In genomic region chr12:95790025-95790911, GRCh38 we compare ENCODE assay signal across 8 cellular contexts. TPM values are rescaled to one million over a fixed set of nuclear protein-coding genes. Genes with fewer than 3 reads are reported as not detected.
DNase-seq lines count a peak whose midpoint lies in the region; ATAC-seq and TF ChIP-seq lines count a peak whose summit lies in the region.

NTN4 (minus strand) TSS chr12:95790764; CDS start chr12:95790309, 455 bp downstream.

- TF ChIP-seq CTCF in AG10803 (conservative IDR thresholded peaks at IDR 0.05; ENCODE audit: low read length) (no peak), heart right ventricle (IDR thresholded peaks at IDR 0.05) (no peak), prostate gland (IDR thresholded peaks at IDR 0.05) (no peak)

- peaks cover 8% of the 10 kb centered on the region for H3K4me1 Mint-ChIP-seq in activated naive CD8-positive, alpha-beta T cell treated with anti-CD3 and anti-CD28 coated beads, Interleukin-2, amount 10 ng/mL, durations not matched to agents 7 days and 5 days

- peak within 1 kb of the TSS; percentile 77 for H3K4me3 Mint-ChIP-seq in activated naive CD8-positive, alpha-beta T cell treated with anti-CD3 and anti-CD28 coated beads, Interleukin-2, amount 10 ng/mL, durations not matched to agents 7 days and 5 days

- 0 to 1% methylated on average over 69 to 94 of the region's 95 CpGs for WGBS in heart right ventricle, 2 donors
- under 1% methylated on average over 75 of the region's 95 CpGs for WGBS in prostate gland

- H3K4me1 ChIP-seq in heart right ventricle, result peaks cover 4 to 55% (median 30%) of the 10 kb centered on the region in 9 donors
- no peaks in the 10 kb centered on the region for H3K4me1 ChIP-seq in prostate gland (replicated peaks)

- DNase-seq in AG10803 (ENCODE audit: low read depth) (peak; percentile 39), NCI-H226 (peak; percentile 54), heart right ventricle (peak; percentile 42 to 74), prostate gland (ENCODE audit: low spot score) (peak; percentile 52), erythroblast (lab: John Stamatoyannopoulos, UW) (no peak), dedifferentiated amniotic fluid mesenchymal stem cell (ENCODE audit: extremely low spot score) (no peak)
- DNase-seq in activated naive CD8-positive, alpha-beta T cell treated with anti-CD3 and anti-CD28 coated beads, Interleukin-2, amount 10 ng/mL, durations not matched to agents 7 days and 5 days, result peak; percentile 66

- intact Hi-C loops in heart right ventricle (cut with DNase I), result loop anchor here in 3 of 10 donors (5.0 to 10.0 kb wide), 3 partner anchors 53 to 175 kb away; no protein-coding TSS in a partner anchor
- intact Hi-C loops in prostate gland (cut with DNase I), result no loop called here

- ATAC-seq in GM19351 (IDR thresholded peaks at IDR 0.05; ENCODE audit: unreplicated experiment) (peak; percentile 82), heart right ventricle (peak; percentile 57 to 78 (median 67))
- peak; percentile 64 for ATAC-seq in activated naive CD8-positive, alpha-beta T cell treated with anti-CD3 and anti-CD28 coated beads, Interleukin-2, amount 10 ng/mL, durations not matched to agents 7 days and 5 days (ENCODE audit: low read depth)

- POLR2A ChIA-PET in activated naive CD8-positive, alpha-beta T cell treated with anti-CD3 and anti-CD28 coated beads, Interleukin-2, amount 10 ng/mL, durations not matched to agents 7 days and 5 days (lab: Charles Lee), result interaction anchor here (0.6 kb wide), 1 partner anchor 1190 kb away, joined by 7 read pairs; no protein-coding TSS in a partner anchor

- no peaks in the 10 kb centered on the region for H3K9me3 ChIP-seq in heart right ventricle
- H3K9me3 ChIP-seq in prostate gland, result no peaks in the 10 kb centered on the region

- H3K4me3 ChIP-seq in AG10803 (ENCODE audit: low read length) (peak within 1 kb of the TSS; percentile 64), heart right ventricle (peak within 1 kb of the TSS; percentile 55 to 96 (median 85)), prostate gland (peak within 1 kb of the TSS; percentile 62 to 69)

- TF ChIP-seq POLR2A in prostate gland (IDR thresholded peaks at IDR 0.05), result peak; percentile 36
- no peak for TF ChIP-seq POLR2A in erythroblast (IDR thresholded peaks at IDR 0.05; ENCODE audit: low read length)

- H3K36me3 ChIP-seq in heart right ventricle, result peaks cover 0 to 17% (median 0%) of the 10 kb centered on the region in 9 donors
- H3K36me3 ChIP-seq in prostate gland, result no peaks in the 10 kb centered on the region

- H3K36me3 Mint-ChIP-seq in activated naive CD8-positive, alpha-beta T cell treated with anti-CD3 and anti-CD28 coated beads, Interleukin-2, amount 10 ng/mL, durations not matched to agents 7 days and 5 days, result no peaks in the 10 kb centered on the region

- H3K27me3 ChIP-seq in heart right ventricle (peaks cover 0 to 70% (median 0%) of the 10 kb centered on the region in 7 donors), prostate gland (replicated peaks; ENCODE audit: insufficient read depth) (no peaks in the 10 kb centered on the region)

- H3K27ac ChIP-seq in heart right ventricle (peak within 1 kb of the TSS; percentile 70 to 93 (median 90)), prostate gland (peak within 1 kb of the TSS; percentile 71 to 82)

- H3K27me3 Mint-ChIP-seq in activated naive CD8-positive, alpha-beta T cell treated with anti-CD3 and anti-CD28 coated beads, Interleukin-2, amount 10 ng/mL, durations not matched to agents 7 days and 5 days, result peaks cover 79% of the 10 kb centered on the region

- no peak within 1 kb of the TSS for H3K27ac Mint-ChIP-seq in activated naive CD8-positive, alpha-beta T cell treated with anti-CD3 and anti-CD28 coated beads, Interleukin-2, amount 10 ng/mL, durations not matched to agents 7 days and 5 days

- no peaks in the 10 kb centered on the region for H3K9me3 Mint-ChIP-seq in activated naive CD8-positive, alpha-beta T cell treated with anti-CD3 and anti-CD28 coated beads, Interleukin-2, amount 10 ng/mL, durations not matched to agents 7 days and 5 days

RNA-seq across cellular contexts. Expression of gene NTN4, which starts in this region (rescaled TPM):
- total RNA-seq in activated naive CD8-positive, alpha-beta T cell treated with anti-CD3 and anti-CD28 coated beads, Interleukin-2, amount 10 ng/mL, durations not matched to agents 7 days and 5 days, result under 1 TPM; 0.08 to 0.17 TPM
- 100 to 1,000 TPM in 1 of 10 donors, 10 to 100 TPM in 9; 54.7 to 105 (median 67.7) TPM for total RNA-seq in heart right ventricle
- 10 to 100 TPM; 17.9 to 27.7 TPM for polyA plus RNA-seq in heart right ventricle
- total RNA-seq in prostate gland, result 100 to 1,000 TPM in 1 of 2 donors, 10 to 100 TPM in 1; 79.2 to 118 TPM

Comparison
In these comparisons a context has a peak if more than half of its experiments do, and no peak if none do; other contexts are left out.
1. RNA of gene NTN4 (total RNA-seq): 79.2 to 118 TPM in prostate gland and 54.7 to 105 TPM in heart right ventricle; 0.08 to 0.17 TPM in activated naive CD8-positive, alpha-beta T cell treated with anti-CD3 and anti-CD28 coated beads, Interleukin-2, amount 10 ng/mL, durations not matched to agents 7 days and 5 days; every median in the first group is over 10 times any median in the second.
2. Peak in DNase-seq and ATAC-seq in activated naive CD8-positive, alpha-beta T cell treated with anti-CD3 and anti-CD28 coated beads, Interleukin-2, amount 10 ng/mL, durations not matched to agents 7 days and 5 days; RNA of the gene not detected or under 1 TPM.
3. DNase-seq: peak in AG10803 (single experiment), NCI-H226 (single experiment), heart right ventricle (2 of 2) and prostate gland (single experiment); none in erythroblast (0 of 2) and dedifferentiated amniotic fluid mesenchymal stem cell (single experiment).
4. Peak in every context shown above with its lines, with median percentiles within 50 percentile points of each other: H3K4me3 ChIP-seq and ATAC-seq.